Comparison of ENCODE assay signal across 14 cellular contexts in the genomic region with DNA sequence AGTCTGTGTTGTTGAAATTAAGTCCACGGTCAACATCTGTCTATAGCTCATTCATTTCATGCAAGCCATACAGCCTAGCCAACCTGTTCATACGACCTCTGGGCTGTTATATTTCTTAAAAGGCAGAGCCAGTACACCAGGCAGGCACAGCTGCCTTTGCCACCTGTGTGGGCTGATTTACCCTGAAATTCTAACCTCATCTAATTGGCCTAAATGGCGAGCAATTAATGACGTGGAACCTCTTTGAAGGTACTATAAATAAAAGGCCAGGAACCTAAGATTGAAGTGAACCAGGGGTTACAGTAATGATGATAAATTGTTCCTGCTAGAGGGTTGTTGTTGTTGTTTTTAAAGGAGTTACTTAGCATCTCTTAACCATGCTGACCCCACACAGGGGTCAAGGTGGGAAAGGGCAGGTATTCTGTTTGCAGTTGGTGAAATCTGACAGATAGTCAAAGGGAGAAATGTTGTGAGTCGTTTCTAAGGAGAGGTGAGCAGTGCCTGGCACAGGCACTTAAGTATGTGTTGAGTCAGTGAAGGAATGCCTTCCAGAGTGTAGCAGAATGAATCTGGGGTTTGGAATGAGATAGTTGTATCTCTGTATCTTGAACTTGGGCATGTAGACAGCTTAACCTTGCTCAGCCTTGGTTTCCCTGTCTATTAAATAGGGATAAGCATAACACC.
DNase-seq lines count a peak whose midpoint lies in the region; TF ChIP-seq lines count a peak whose summit lies in the region.
"Had no signal": no experiment of that assay in that cellular context is flagged by ENCODE, and none has a peak within 500 bp of the region (broad histone marks: within the 10 kb centered on the region; RNA-seq: fewer than 3 reads in every experiment).

No MANE protein-coding gene starts in this region.

- H3K9me3 ChIP-seq in fibroblast of lung (ENCODE audit: control insufficient read depth, insufficient read depth, low read depth, low read length) (no peaks in the 10 kb centered on the region), skeletal muscle satellite cell (replicated peaks; ENCODE audit: low read length) (no peaks in the 10 kb centered on the region), prostate gland (no peaks in the 10 kb centered on the region)
- H3K9me3 ChIP-seq: gastroesophageal sphincter had no signal

- H3K4me1 ChIP-seq in fibroblast of lung (ENCODE audit: control insufficient read depth, extremely low read depth, insufficient read depth, low read length) (peaks cover 5% of the 10 kb centered on the region), skeletal muscle satellite cell (ENCODE audit: control insufficient read depth, insufficient read depth, low read length) (peaks cover 14% of the 10 kb centered on the region), prostate gland (replicated peaks) (no peaks in the 10 kb centered on the region)
- H3K4me1 ChIP-seq: gastroesophageal sphincter, neural progenitor cell had no signal

- H3K4me2 ChIP-seq in fibroblast of lung (ENCODE audit: extremely low read depth, insufficient read depth, low read length): no peak overlapping the region
- H3K4me2 ChIP-seq in skeletal muscle satellite cell (ENCODE audit: low read length): peak overlapping the region; percentile 10
- H3K4me2 ChIP-seq: neural progenitor cell had no signal

- no peaks in the 10 kb centered on the region for H3K27me3 ChIP-seq in fibroblast of lung (ENCODE audit: control insufficient read depth, insufficient read depth, low read length)
- no peaks in the 10 kb centered on the region for H3K27me3 ChIP-seq in skeletal muscle satellite cell (ENCODE audit: control insufficient read depth, insufficient read depth, low read length)
- no peaks in the 10 kb centered on the region for H3K27me3 ChIP-seq in prostate gland (replicated peaks; ENCODE audit: insufficient read depth)
- H3K27me3 ChIP-seq: gastroesophageal sphincter, neural progenitor cell had no signal

- intact Hi-C loops in prostate gland (cut with DNase I): no loop called here

- H3K79me2 ChIP-seq in fibroblast of lung (ENCODE audit: control insufficient read depth, insufficient read depth, low read length): no peaks in the 10 kb centered on the region

- no peak overlapping the region for H3K9ac ChIP-seq in fibroblast of lung (ENCODE audit: insufficient read depth, low read length)
- no peak overlapping the region for H3K9ac ChIP-seq in skeletal muscle satellite cell (ENCODE audit: low read depth, low read length)
- H3K9ac ChIP-seq: neural progenitor cell had no signal

- H3K27ac ChIP-seq in fibroblast of lung (ENCODE audit: insufficient read depth, low read length): no peak overlapping the region
- H3K27ac ChIP-seq in prostate gland: no peak overlapping the region
- H3K27ac ChIP-seq: gastroesophageal sphincter, neural progenitor cell, VCaP had no signal

- no peaks in the 10 kb centered on the region for H3K36me3 ChIP-seq in fibroblast of lung (ENCODE audit: control insufficient read depth, insufficient read depth, low read length)
- peaks cover 3% of the 10 kb centered on the region for H3K36me3 ChIP-seq in skeletal muscle satellite cell (ENCODE audit: insufficient read depth, low read length)
- no peaks in the 10 kb centered on the region for H3K36me3 ChIP-seq in prostate gland
- H3K36me3 ChIP-seq: gastroesophageal sphincter, neural progenitor cell had no signal

- TF ChIP-seq CTCF in fibroblast of lung (conservative IDR thresholded peaks at IDR 0.05 in 1 of 2, IDR thresholded peaks at IDR 0.05 in 1 of 2; ENCODE audit: low read depth in 1 of 2, low read length in 2 of 2) (no peak), prostate gland (IDR thresholded peaks at IDR 0.05) (no peak)

- WGBS in prostate gland: 38% methylated on average over 5 of the region's 5 CpGs

- no peaks in the 10 kb centered on the region for H4K20me1 ChIP-seq in fibroblast of lung (ENCODE audit: control insufficient read depth, extremely low read depth, insufficient read depth, low read length)

- no peak overlapping the region for H2AFZ ChIP-seq in fibroblast of lung (ENCODE audit: low read length)
- H2AFZ ChIP-seq: neural progenitor cell had no signal

- DNase-seq in NCI-H2196 (lab: John Stamatoyannopoulos, UW; ENCODE audit: unreplicated experiment): peak; percentile 17
- no peak for DNase-seq in NCI-H2196 treated with DMSO at 0.1 percent for 48 hours (lab: John Stamatoyannopoulos, UW; ENCODE audit: unreplicated experiment)
- DNase-seq in NCI-H2227 (lab: John Stamatoyannopoulos, UW; ENCODE audit: unreplicated experiment): peak; percentile 77
- peak; percentile 2 to 59 for DNase-seq in fibroblast of lung (ENCODE audit: low read depth in 2 of 2)
- no peak for DNase-seq in NCI-H345 (lab: John Stamatoyannopoulos, UW)
- DNase-seq in RKO (ENCODE audit: low spot score): no peak
- no peak for DNase-seq in prostate gland (ENCODE audit: low spot score)
- DNase-seq: DND-41, KBM-7, NCI-H510A had no signal

- no peak for TF ChIP-seq POLR2A in prostate gland (IDR thresholded peaks at IDR 0.05)

- H3K4me3 ChIP-seq in fibroblast of lung (replicated peaks in 1 of 4; ENCODE audit: control extremely low read depth in 1 of 4, insufficient read depth in 1 of 4, low read depth in 3 of 4, low read length in 4 of 4) (no peak overlapping the region), skeletal muscle satellite cell (ENCODE audit: low read length) (no peak overlapping the region), prostate gland (no peak overlapping the region)
- H3K4me3 ChIP-seq: gastroesophageal sphincter, neural progenitor cell had no signal

Comparison
In these comparisons a context has a peak if more than half of its experiments do, and no peak if none do; other contexts are left out.
1. DNase-seq: peak in NCI-H2196 (single experiment), NCI-H2227 (single experiment) and fibroblast of lung (2 of 2); none in NCI-H2196 treated with DMSO at 0.1 percent for 48 hours (single experiment), NCI-H345 (single experiment), RKO (single experiment) and prostate gland (single experiment).